Comparison of ENCODE assay signal across 18 cellular contexts in genomic region chr6:142459267-142459666, GRCh38.
DNase-seq lines count a peak whose midpoint lies in the region; ATAC-seq and TF ChIP-seq lines count a peak whose summit lies in the region.
"Had no signal": no experiment of that assay in that cellular context is flagged by ENCODE, and none has a peak within 500 bp of the region (broad histone marks: within the 10 kb centered on the region; RNA-seq: fewer than 3 reads in every experiment).

No MANE protein-coding gene starts in this region.

- H3K36me3 ChIP-seq in IMR-90 (ENCODE audit: control insufficient read depth, insufficient read depth, low read length): no peaks in the 10 kb centered on the region
- H3K36me3 ChIP-seq: BLaER1, upper lobe of right lung, WERI-Rb-1 had no signal

- CTCF ChIA-PET in AG04449 (lab: Yijun Ruan, JAX): interaction anchor here (1.2 to 2.5 kb wide), 4 partner anchors 9 to 19 kb away, joined by 3 to 14 read pairs (median 4); no protein-coding TSS in a partner anchor
- CTCF ChIA-PET in IMR-90 (lab: Yijun Ruan, JAX): interaction anchor here (1.2 kb wide), 1 partner anchor 15 kb away, joined by 3 read pairs; no protein-coding TSS in a partner anchor

- H4K91ac ChIP-seq in IMR-90 (ENCODE audit: insufficient read depth, low read depth, low read length): no peak overlapping the region

- H4K5ac ChIP-seq in IMR-90 (ENCODE audit: low read depth, low read length): no peak overlapping the region

- no peak overlapping the region for H2BK120ac ChIP-seq in IMR-90 (ENCODE audit: low read depth, low read length)

- TF ChIP-seq RAD21 in IMR-90 (IDR thresholded peaks at IDR 0.05; ENCODE audit: low read length): no peak

- H3K18ac ChIP-seq in IMR-90 (ENCODE audit: low read depth, low read length): no peak overlapping the region

- no TSS peak for BruUV-seq in IMR-90 (replicated peaks; lab: Mats Ljungman, UMichigan)

- dilution Hi-C loops in IMR-90 (cut with HindIII; ENCODE audit: low sequenced_read_pairs, unreplicated experiment): no loop called here

- H3K27me3 ChIP-seq in IMR-90 (ENCODE audit: control insufficient read depth, insufficient read depth, low read length): no peaks in the 10 kb centered on the region
- H3K27me3 ChIP-seq: BLaER1, upper lobe of right lung had no signal

- no peak overlapping the region for H4K8ac ChIP-seq in IMR-90 (ENCODE audit: low read depth in 2 of 2, low read length in 2 of 2)

- ATAC-seq in GM18499 (IDR thresholded peaks at IDR 0.05; ENCODE audit: insufficient read depth, unreplicated experiment): peak; percentile 56
- peak; percentile 87 for ATAC-seq in IMR-90 (ENCODE audit: low read depth)
- ATAC-seq in HG02623 (IDR thresholded peaks at IDR 0.05; ENCODE audit: unreplicated experiment): no peak
- ATAC-seq: activated T-cell treated with anti-CD3 and anti-CD28 coated beads, Interleukin-2, amount 50 U/mL, for 72 hours; esophagus mucosa; sciatic nerve; T-helper 17 cell; upper lobe of right lung had no signal

- no CpG with 5 or more reads among the region's 1 CpG for WGBS in IMR-90 (ENCODE audit: extremely low coverage in 2 of 2, insufficient read length in 1 of 2), 2 experiments

- TF ChIP-seq CTCF in AG04449 (IDR thresholded peaks at IDR 0.05; ENCODE audit: insufficient read depth, low read length, missing control alignments) (no peak), IMR-90 (conservative IDR thresholded peaks at IDR 0.05; ENCODE audit: low read depth, low read length) (no peak)

- H3K9me1 ChIP-seq in IMR-90 (ENCODE audit: insufficient read depth, low read length): no peaks in the 10 kb centered on the region

- no peak overlapping the region for H3K9ac ChIP-seq in IMR-90 (ENCODE audit: low read depth, low read length)
- H3K9ac ChIP-seq: BLaER1 had no signal

- in situ Hi-C loops in IMR-90 (cut with MboI; ENCODE audit: low sequenced_read_pairs): no loop called here

- no peak overlapping the region for H3K14ac ChIP-seq in IMR-90 (replicated peaks; ENCODE audit: low read depth, low read length)

- no peak overlapping the region for H2BK15ac ChIP-seq in IMR-90 (ENCODE audit: low read depth, low read length)

- H3K4me3 ChIP-seq in AG04449 (ENCODE audit: low read depth, low read length): no peak overlapping the region
- H3K4me3 ChIP-seq in IMR-90 (ENCODE audit: insufficient read depth, low read depth, low read length): no peak overlapping the region
- H3K4me3 ChIP-seq: BLaER1, upper lobe of right lung had no signal

- no peak overlapping the region for H3K27ac ChIP-seq in IMR-90 (ENCODE audit: insufficient read depth, low read length)
- H3K27ac ChIP-seq: BLaER1, upper lobe of right lung, WERI-Rb-1 had no signal

- POLR2A ChIA-PET in AG04449 (lab: Yijun Ruan, JAX): no interaction called here
- POLR2A ChIA-PET in IMR-90 (lab: Charles Lee; ENCODE audit: unreplicated experiment): no interaction called here

- H3K4me1 ChIP-seq in IMR-90 (ENCODE audit: control insufficient read depth, insufficient read depth, low read length): peaks cover 2% of the 10 kb centered on the region; the same call in 1 of the 2 replicates
- H3K4me1 ChIP-seq: BLaER1, upper lobe of right lung had no signal

- H2BK20ac ChIP-seq in IMR-90 (ENCODE audit: low read depth, low read length): no peak overlapping the region

- intact Hi-C loops in IMR-90 (cut with micrococcal nuclease): no loop called here

- H3K23ac ChIP-seq in IMR-90 (ENCODE audit: low read depth, low read length): no peak overlapping the region

- no peak overlapping the region for H2AFZ ChIP-seq in IMR-90 (replicated peaks; ENCODE audit: low read length, poor library complexity)

- no peak overlapping the region for H2AK5ac ChIP-seq in IMR-90 (ENCODE audit: low read depth, low read length)

- no peak overlapping the region for H2BK5ac ChIP-seq in IMR-90 (ENCODE audit: low read depth, low read length, poor library complexity, severe bottlenecking)

- no peak overlapping the region for H3K4ac ChIP-seq in IMR-90 (ENCODE audit: low read depth, low read length)

- no peak overlapping the region for H3K4me2 ChIP-seq in IMR-90 (ENCODE audit: low read depth, low read length)
- H3K4me2 ChIP-seq: BLaER1 had no signal

- DNase-seq in AG04449 (ENCODE audit: low read depth, low spot score) (peak; percentile 23), IMR-90 (peak; percentile 66), fibroblast of peridontal ligament (ENCODE audit: extremely low read depth) (peak; percentile 49), DMS53 (lab: John Stamatoyannopoulos, UW) (no peak), HPDE6-E6E7 (ENCODE audit: extremely low spot score) (no peak)
- DNase-seq: activated CD8-positive, alpha-beta memory T cell treated with anti-CD3 and anti-CD28 coated beads for 24 hours; activated T-cell treated with anti-CD3 and anti-CD28 coated beads, Interleukin-2, amount 50 U/mL, for 72 hours; head of caudate nucleus; NCI-H1417 treated with DMSO at 0.1 percent for 48 hours; NCI-H526; T-helper 17 cell; upper lobe of right lung; WERI-Rb-1 had no signal

- H3K56ac ChIP-seq in IMR-90 (ENCODE audit: extremely low read depth, insufficient read depth, low read length): no peak overlapping the region

- TF ChIP-seq POLR2A in IMR-90 (IDR thresholded peaks at IDR 0.05; ENCODE audit: low read depth, low read length): no peak

- H4K20me1 ChIP-seq in IMR-90 (ENCODE audit: insufficient read depth, low read length): no peaks in the 10 kb centered on the region
- H4K20me1 ChIP-seq: BLaER1 had no signal

- H3K9me3 ChIP-seq in IMR-90 (ENCODE audit: control insufficient read depth, insufficient read depth, low read length): no peaks in the 10 kb centered on the region
- H3K9me3 ChIP-seq: upper lobe of right lung had no signal

- no peaks in the 10 kb centered on the region for H3K79me1 ChIP-seq in IMR-90 (ENCODE audit: low read depth in 1 of 2, low read length in 2 of 2)

- no peak overlapping the region for H2AK9ac ChIP-seq in IMR-90 (replicated peaks; ENCODE audit: low read depth, low read length, poor library complexity)

TF ChIP-seq in IMR-90, 13 proteins besides CTCF, POLR2A, EP300 and RAD21:
- TF ChIP-seq CHD1 (IDR thresholded peaks at IDR 0.05; ENCODE audit: low read depth, low read length): no peak
- 0 out of 2 replicates have a peak, but pooled peaks have one; percentile 8 for TF ChIP-seq NFE2L2 (IDR thresholded peaks at IDR 0.05; ENCODE audit: low read depth, low read length)
- no peak for TF ChIP-seq SMC3 (IDR thresholded peaks at IDR 0.05; ENCODE audit: low read depth, low read length)
- peak; percentile 70 for TF ChIP-seq MAFK (IDR thresholded peaks at IDR 0.05; ENCODE audit: low read depth, low read length)

Comparison
In these comparisons a context has a peak if more than half of its experiments do, and no peak if none do; other contexts are left out.
1. DNase-seq: peak in AG04449 (single experiment), IMR-90 (single experiment) and fibroblast of peridontal ligament (single experiment); none in DMS53 (single experiment) and HPDE6-E6E7 (single experiment).